8 cellular contexts compared by ENCODE assay signal in genomic region chr1:231240883-231241735, GRCh38. TPM values are rescaled to one million over a fixed set of nuclear protein-coding genes. Genes with fewer than 3 reads are reported as not detected.
DNase-seq lines count a peak whose midpoint lies in the region; ATAC-seq and TF ChIP-seq lines count a peak whose summit lies in the region.

Gene GNPAT, plus strand, starts transcription at chr1:231241212. Its CDS starts 167 bp downstream, at chr1:231241379.

- H3K4me1 Mint-ChIP-seq in activated CD4-positive, alpha-beta T cell treated with anti-CD3 and anti-CD28 coated beads, Interleukin-2, amount 10 ng/mL, durations not matched to agents 24 days and 14 days, result peaks cover 52% of the 10 kb centered on the region

- intact Hi-C loops in activated CD4-positive, alpha-beta T cell treated with anti-CD3 and anti-CD28 coated beads, Interleukin-2, amount 10 ng/mL, durations not matched to agents 24 days and 14 days (cut with micrococcal nuclease), result loop anchor here (1.0 to 10.0 kb wide), 5 partner anchors 30 to 364 kb away; partner anchors contain the start of gene TTC13

- H3K9me3 Mint-ChIP-seq in activated CD4-positive, alpha-beta T cell treated with anti-CD3 and anti-CD28 coated beads, Interleukin-2, amount 10 ng/mL, durations not matched to agents 24 days and 14 days, result no peaks in the 10 kb centered on the region

- H3K27ac ChIP-seq in coronary artery, result peak within 1 kb of the TSS; percentile 65 to 93

- ATAC-seq in GM19043 (IDR thresholded peaks at IDR 0.05; ENCODE audit: low read depth, unreplicated experiment), result peak; percentile 90
- ATAC-seq in HG03354 (IDR thresholded peaks at IDR 0.05; ENCODE audit: poor library complexity, severe bottlenecking, unreplicated experiment), result peak; percentile 96

- H3K36me3 Mint-ChIP-seq in activated CD4-positive, alpha-beta T cell treated with anti-CD3 and anti-CD28 coated beads, Interleukin-2, amount 10 ng/mL, durations not matched to agents 24 days and 14 days (ENCODE audit: low read depth), result peaks cover 39% of the 10 kb centered on the region

- TF ChIP-seq CTCF in coronary artery (IDR thresholded peaks at IDR 0.05), result no peak

- H3K4me3 Mint-ChIP-seq in activated CD4-positive, alpha-beta T cell treated with anti-CD3 and anti-CD28 coated beads, Interleukin-2, amount 10 ng/mL, durations not matched to agents 24 days and 14 days, result peak within 1 kb of the TSS; percentile 94

- DNase-seq in Ammon's horn (ENCODE audit: low spot score) (peak; percentile 82), NCI-H526 treated with DMSO at 0.1 percent for 48 hours (lab: John Stamatoyannopoulos, UW) (peak; percentile 47), coronary artery (ENCODE audit: low spot score) (peak; percentile 87), left kidney (ENCODE audit: low read depth, low spot score) (peak; percentile 95)
- peak; percentile 98 for DNase-seq in activated CD4-positive, alpha-beta T cell treated with anti-CD3 and anti-CD28 coated beads, Interleukin-2, amount 10 ng/mL, durations not matched to agents 24 days and 14 days
- peak; percentile 88 for DNase-seq in stimulated activated CD4-positive, alpha-beta T cell treated with anti-CD3 and anti-CD28 coated beads, Interleukin-1b, Interleukin-23, amount 100 ng/mL, for 48 hours

- peak within 1 kb of the TSS; percentile 93 for H3K4me3 ChIP-seq in coronary artery

- H3K27ac Mint-ChIP-seq in activated CD4-positive, alpha-beta T cell treated with anti-CD3 and anti-CD28 coated beads, Interleukin-2, amount 10 ng/mL, durations not matched to agents 24 days and 14 days, result peak within 1 kb of the TSS; percentile 97

- H3K27me3 Mint-ChIP-seq in activated CD4-positive, alpha-beta T cell treated with anti-CD3 and anti-CD28 coated beads, Interleukin-2, amount 10 ng/mL, durations not matched to agents 24 days and 14 days, result no peaks in the 10 kb centered on the region

RNA-seq across cellular contexts. Expression of gene GNPAT, which starts in this region (rescaled TPM):
- 45.6 and 47.5 TPM in 2 replicates for total RNA-seq in activated CD4-positive, alpha-beta T cell treated with anti-CD3 and anti-CD28 coated beads, Interleukin-2, amount 10 ng/mL, durations not matched to agents 24 days and 14 days

Comparison
In these comparisons a context has a peak if more than half of its experiments do, and no peak if none do; other contexts are left out.
1. Peak in every context shown above with its lines: DNase-seq, ATAC-seq, H3K4me3 ChIP-seq and H3K27ac ChIP-seq.
2. DNase-seq: peak in every context shown above with its lines; median percentile 98 in activated CD4-positive, alpha-beta T cell treated with anti-CD3 and anti-CD28 coated beads, Interleukin-2, amount 10 ng/mL, durations not matched to agents 24 days and 14 days; 95 in left kidney; 88 in stimulated activated CD4-positive, alpha-beta T cell treated with anti-CD3 and anti-CD28 coated beads, Interleukin-1b, Interleukin-23, amount 100 ng/mL, for 48 hours; 87 in coronary artery; 82 in Ammon's horn; 47 in NCI-H526 treated with DMSO at 0.1 percent for 48 hours.